32 cellular contexts compared by ENCODE assay signal in the genomic region with DNA sequence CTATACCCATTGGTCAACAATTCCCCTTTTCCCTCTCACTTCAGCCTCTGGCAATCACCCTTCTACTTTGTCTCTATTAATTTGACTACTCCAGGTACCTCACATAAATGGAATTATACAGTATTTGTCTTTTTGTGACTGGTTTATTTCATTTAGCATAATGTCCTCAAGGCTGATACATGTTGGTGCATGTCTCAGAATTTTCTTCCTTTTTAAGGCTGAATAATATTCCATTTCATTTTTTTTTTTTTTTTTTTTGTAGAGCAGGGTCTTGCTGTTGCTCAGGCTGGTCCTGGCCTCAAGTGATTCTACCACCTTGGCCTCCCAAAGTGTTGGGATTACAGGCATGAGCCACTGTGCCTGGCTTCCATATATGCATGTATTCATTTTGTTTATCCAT. TPM values are rescaled to one million over a fixed set of nuclear protein-coding genes. Genes with fewer than 3 reads are reported as not detected.
DNase-seq lines count a peak whose midpoint lies in the region; ATAC-seq, FAIRE-seq and TF ChIP-seq lines count a peak whose summit lies in the region.
"Had no signal": no experiment of that assay in that cellular context is flagged by ENCODE, and none has a peak within 500 bp of the region (broad histone marks: within the 10 kb centered on the region; RNA-seq: fewer than 3 reads in every experiment).

No MANE protein-coding gene starts in this region.

- H3K4me3 Mint-ChIP-seq in neural crest cell: peak overlapping the region; percentile 70
- H3K4me3 Mint-ChIP-seq: activated naive CD4-positive, alpha-beta T cell treated with anti-CD3 and anti-CD28 coated beads for 36 hours; natural killer cell had no signal

- H3K4me1 ChIP-seq in BLaER1: peaks cover 40% of the 10 kb centered on the region
- peaks cover 21% of the 10 kb centered on the region for H3K4me1 ChIP-seq in GM23248 (ENCODE audit: insufficient read depth)
- H3K4me1 ChIP-seq in K562 (replicated peaks in 1 of 2; ENCODE audit: control insufficient read depth in 2 of 2, insufficient read depth in 2 of 2, low read length in 2 of 2): peaks cover 15 to 17% of the 10 kb centered on the region in 2 experiments

- H3K79me2 ChIP-seq in GM23248 (ENCODE audit: insufficient read depth) (peaks cover 31% of the 10 kb centered on the region), K562 (ENCODE audit: control insufficient read depth, insufficient read depth, low read length) (peaks cover 21% of the 10 kb centered on the region)

- peaks cover 12% of the 10 kb centered on the region for H3F3A ChIP-seq in GM23248 (ENCODE audit: insufficient read depth)

- H3K9me3 ChIP-seq in BLaER1: no peaks in the 10 kb centered on the region
- H3K9me3 ChIP-seq in GM23248 (ENCODE audit: low read depth): no peaks in the 10 kb centered on the region
- H3K9me3 ChIP-seq in K562 (replicated peaks; ENCODE audit: control insufficient read depth, insufficient read depth, low read depth, low read length): no peaks in the 10 kb centered on the region
- H3K9me3 ChIP-seq: adrenal gland, body of pancreas, thoracic aorta, uterus had no signal

- H3K27me3 Mint-ChIP-seq in neural crest cell (ENCODE audit: low read depth): no peaks in the 10 kb centered on the region
- H3K27me3 Mint-ChIP-seq: stimulated activated naive CD8-positive, alpha-beta T cell treated with anti-CD3 and anti-CD28 coated beads, Interleukin-15, amount 100 ng/mL, for 72 hours had no signal

- POLR2A ChIA-PET in K562 (lab: Yijun Ruan, JAX): interaction anchor here (1.0 kb wide), 1 partner anchor 8 kb away, joined by 3 read pairs; no protein-coding TSS in a partner anchor

- H3K27ac ChIP-seq in BLaER1 (no peak overlapping the region), GM23248 (no peak overlapping the region), K562 (ENCODE audit: extremely low read depth, low read depth, low read length) (no peak overlapping the region)
- H3K27ac ChIP-seq: adrenal gland, body of pancreas, parathyroid adenoma, thoracic aorta had no signal

- BruUV-seq in K562 (replicated peaks; lab: Mats Ljungman, UMichigan): no TSS peak

- CTCF ChIA-PET in K562 (lab: Yijun Ruan, JAX; ENCODE audit: low intra/inter-chr PET ratio): no interaction called here

- peaks cover 44% of the 10 kb centered on the region for H3K4me1 Mint-ChIP-seq in neural crest cell

- no peak overlapping the region for H3K27ac Mint-ChIP-seq in neural crest cell (ENCODE audit: unreplicated experiment)
- H3K27ac Mint-ChIP-seq: activated naive CD4-positive, alpha-beta T cell treated with anti-CD3 and anti-CD28 coated beads for 36 hours; stimulated activated naive CD8-positive, alpha-beta T cell treated with anti-CD3 and anti-CD28 coated beads, Interleukin-15, amount 100 ng/mL, for 72 hours had no signal

- no peak for TF ChIP-seq RAD21 in K562 (CRISPR knock-in tag; conservative IDR thresholded peaks at IDR 0.05 in 1 of 2, IDR thresholded peaks at IDR 0.05 in 1 of 2)

- H3K9me2 ChIP-seq in GM23248 (ENCODE audit: insufficient read depth): no peaks in the 10 kb centered on the region

- TF ChIP-seq CTCF in K562 (IDR thresholded peaks at IDR 0.05 in 2 of 3, conservative IDR thresholded peaks at IDR 0.05 in 1 of 3; ENCODE audit: insufficient read depth in 2 of 3, low read depth in 1 of 3, low read length in 3 of 3): no peak
- no peak for TF ChIP-seq CTCF in neural crest cell (conservative IDR thresholded peaks at IDR 0.05)

- TF ChIP-seq EP300 in K562 (IDR thresholded peaks at IDR 0.05; ENCODE audit: low read length): no peak

- TF ChIP-seq POLR2A in K562 (conservative IDR thresholded peaks at IDR 0.05): no peak

- H3K4me2 ChIP-seq in BLaER1 (peak overlapping the region; percentile 91), GM23248 (ENCODE audit: unreplicated experiment) (peak overlapping the region; percentile 100), K562 (ENCODE audit: insufficient read depth, low read length) (no peak overlapping the region)

- H4K20me1 ChIP-seq in BLaER1 (peaks cover 10% of the 10 kb centered on the region), GM23248 (ENCODE audit: insufficient read depth) (no peaks in the 10 kb centered on the region), K562 (replicated peaks; ENCODE audit: control insufficient read depth, insufficient read depth, low read length) (no peaks in the 10 kb centered on the region)

- H3K36me3 Mint-ChIP-seq in neural crest cell (ENCODE audit: low read depth): no peaks in the 10 kb centered on the region
- H3K36me3 Mint-ChIP-seq: natural killer cell had no signal

- H3K27me3 ChIP-seq in BLaER1: no peaks in the 10 kb centered on the region
- H3K27me3 ChIP-seq in GM23248 (replicated peaks; ENCODE audit: insufficient read depth): no peaks in the 10 kb centered on the region
- H3K27me3 ChIP-seq in K562 (ENCODE audit: control insufficient read depth in 2 of 2, insufficient read depth in 2 of 2, low read length in 2 of 2): no peaks in the 10 kb centered on the region
- H3K27me3 ChIP-seq: adrenal gland, body of pancreas, dorsolateral prefrontal cortex, uterus had no signal

- no peak for ATAC-seq in K562
- ATAC-seq in stimulated activated naive CD8-positive, alpha-beta T cell treated with anti-CD3 and anti-CD28 coated beads, Interleukin-15, Interleukin-2, amounts not matched to agents 100 U/mL and 50 U/mL, for 24 hours: no peak
- ATAC-seq: body of pancreas; left cardiac atrium; natural killer cell; Right ventricle myocardium inferior; stimulated activated naive CD8-positive, alpha-beta T cell treated with anti-CD3 and anti-CD28 coated beads, Interleukin-15, amount 100 ng/mL, for 72 hours had no signal

- DNase-seq in GM23248 (no peak), K562 (ENCODE audit: extremely low read depth in 1 of 4, low spot score in 3 of 4) (no peak), neural crest cell (ENCODE audit: low read depth, low spot score) (no peak), NCI-H1105 treated with DMSO at 0.1 percent for 48 hours (lab: John Stamatoyannopoulos, UW) (no peak), NCI-H345 (lab: John Stamatoyannopoulos, UW) (no peak)
- DNase-seq in stimulated activated naive CD8-positive, alpha-beta T cell treated with anti-CD3 and anti-CD28 coated beads, Interleukin-15, Interleukin-2, amounts not matched to agents 100 U/mL and 50 U/mL, for 24 hours: no peak
- DNase-seq: ACHN; activated CD4-positive, alpha-beta T cell treated with anti-CD3 and anti-CD28 coated beads, Interleukin-2, amount 50 U/mL, for 48 hours; activated CD4-positive, CD25-positive, alpha-beta regulatory T cell treated with anti-CD3 and anti-CD28 coated beads, Interleukin-2, amount 50 U/mL, for 72 hours; activated CD8-positive, alpha-beta memory T cell treated with anti-CD3 and anti-CD28 coated beads, Interleukin-2, amount 50 U/mL, for 4 hours; activated naive CD4-positive, alpha-beta T cell treated with anti-CD3 and anti-CD28 coated beads for 36 hours; adrenal gland; body of pancreas; DMS153; dorsolateral prefrontal cortex; foreskin melanocyte; GDM1; KG1; left cardiac atrium; MM.1S; natural killer cell; NCI-H2029; NCI-H526; stimulated activated CD4-positive, alpha-beta T cell treated with anti-CD3 and anti-CD28 coated beads, Interleukin-2, amount 100 ng/mL, for 24 hours; stimulated activated naive CD8-positive, alpha-beta T cell treated with anti-CD3 and anti-CD28 coated beads, Interleukin-15, amount 100 ng/mL, for 72 hours; uterus had no signal

- H3K4me3 ChIP-seq in BLaER1 (no peak overlapping the region; the same call in 1 of the 2 replicates), GM23248 (no peak overlapping the region), K562 (no peak overlapping the region)
- H3K4me3 ChIP-seq: adrenal gland, body of pancreas, lung, thoracic aorta had no signal

- H3K36me3 ChIP-seq in BLaER1: peaks cover 12% of the 10 kb centered on the region; the same call in 1 of the 2 replicates
- no peaks in the 10 kb centered on the region for H3K36me3 ChIP-seq in GM23248 (ENCODE audit: low read depth)
- no peaks in the 10 kb centered on the region for H3K36me3 ChIP-seq in K562 (ENCODE audit: control insufficient read depth, insufficient read depth, low read length)
- H3K36me3 ChIP-seq: adrenal gland, thoracic aorta, uterus had no signal

- H3K9me3 Mint-ChIP-seq in neural crest cell: no peaks in the 10 kb centered on the region
- H3K9me3 Mint-ChIP-seq: activated naive CD4-positive, alpha-beta T cell treated with anti-CD3 and anti-CD28 coated beads for 36 hours; natural killer cell; stimulated activated naive CD8-positive, alpha-beta T cell treated with anti-CD3 and anti-CD28 coated beads, Interleukin-15, amount 100 ng/mL, for 72 hours had no signal

- in situ Hi-C loops in GM23248 (cut with MboI) (no loop called here), K562 (cut with MboI) (no loop called here)

- FAIRE-seq in K562 (lab: Jason Lieb, UNC): no peak
- FAIRE-seq: HTR-8/SVneo had no signal

- H3K9me1 ChIP-seq in K562 (ENCODE audit: control insufficient read depth, insufficient read depth, low read length): no peaks in the 10 kb centered on the region

- no peak overlapping the region for H3K9ac ChIP-seq in BLaER1
- no peak overlapping the region for H3K9ac ChIP-seq in GM23248
- H3K9ac ChIP-seq in K562 (ENCODE audit: insufficient read depth in 1 of 2, low read depth in 2 of 2, low read length in 2 of 2): no peak overlapping the region
- H3K9ac ChIP-seq: parathyroid adenoma had no signal

- H2AFZ ChIP-seq in GM23248: no peak overlapping the region
- H2AFZ ChIP-seq in K562 (ENCODE audit: low read depth, low read length): no peak overlapping the region; the same call in 1 of the 2 replicates
- H2AFZ ChIP-seq: parathyroid adenoma had no signal

- intact Hi-C loops in K562 (cut with micrococcal nuclease): loop anchor here (5.0 to 10.0 kb wide), 4 partner anchors 169 to 1528 kb away; partner anchors contain the start of genes CWC22 and RBM45

RNA-seq across cellular contexts. Expression of gene FKBP7, which starts 1.9 kb away (rescaled TPM):
- 18.6 and 28.4 TPM in 2 replicates for total RNA-seq in GM23248 (2014; rRNA removed; shearing (Covaris generic))
- polyA plus RNA-seq in GM23248 (2016; fragmentation: Nextera tagmentation; extraction: Ambion mirVana) (81.1 and 81.2 TPM in 2 replicates), K562 (2011; rRNA removed) (16.8 and 19.2 TPM in 2 replicates), K562 (2014; fragmentation: Illumina TruSeq; extraction: Trizol) (17.4 and 19.9 TPM in 2 replicates), K562 (2014; fragmentation: Nextera tagmentation; extraction: Ambion mirVana) (10 to 100 TPM; 19.3 to 23.2 TPM), K562 (2014; rRNA removed) (19.0 and 22.7 TPM in 2 replicates)
- total RNA-seq in K562 (2011; cell fraction: chromatin; rRNA removed; ENCODE audit: low replicate concordance): 6.4 and 7.4 TPM in 2 replicates
- total RNA-seq in K562 (2011; cell fraction: nucleolus; rRNA removed): 5.1 and 7.3 TPM in 2 replicates
- total RNA-seq in K562 (2011; cell fraction: nucleoplasm; rRNA removed): 8.4 and 9.8 TPM in 2 replicates
- total RNA-seq in K562 (2014; rRNA removed) (9.5 and 15.9 TPM in 2 replicates), K562 (2014; rRNA removed; fragmentation: Illumina TruSeq; extraction: Trizol) (12.6 and 13.5 TPM in 2 replicates), K562 (2015; rRNA removed; fragmentation: Illumina TruSeq; extraction: Trizol) (12.0 and 14.7 TPM in 2 replicates), K562 (2021) (6.1 and 7.0 TPM in 2 replicates), neural crest cell (25.2 and 28.3 TPM in 2 replicates)
- polyA plus RNA-seq in K562 (2011; cell fraction: cytosol; rRNA removed): 4.2 and 7.4 TPM in 2 replicates
- 5.3 and 9.0 TPM in 2 replicates for polyA plus RNA-seq in K562 (2011; cell fraction: nucleus; rRNA removed)
- 7.0 and 9.1 TPM in 2 replicates for polyA plus RNA-seq in K562 (2012)
- polyA minus RNA-seq in K562 (2011; rRNA and poly(A)+ RNA removed): 12.5 and 13.7 TPM in 2 replicates
- polyA minus RNA-seq in K562 (2011; cell fraction: cytosol; rRNA and poly(A)+ RNA removed): 4.0 and 4.6 TPM in 2 replicates
- 5.4 and 7.9 TPM in 2 replicates for polyA minus RNA-seq in K562 (2011; cell fraction: nucleus; rRNA and poly(A)+ RNA removed)

RNA-seq across cellular contexts. Expression of gene PLEKHA3, which starts 3.8 kb away (rescaled TPM):
- 5.6 and 9.4 TPM in 2 replicates for total RNA-seq in GM23248 (2014; rRNA removed; shearing (Covaris generic))
- polyA plus RNA-seq in GM23248 (2016; fragmentation: Nextera tagmentation; extraction: Ambion mirVana) (17.7 and 17.9 TPM in 2 replicates), K562 (2011; rRNA removed) (14.9 and 21.8 TPM in 2 replicates), K562 (2014; fragmentation: Illumina TruSeq; extraction: Trizol) (6.8 and 8.8 TPM in 2 replicates), K562 (2014; fragmentation: Nextera tagmentation; extraction: Ambion mirVana) (1 to 10 TPM; 2.3 to 2.6 TPM), K562 (2014; rRNA removed) (9.7 and 12.0 TPM in 2 replicates)
- 7.1 and 8.8 TPM in 2 replicates for total RNA-seq in K562 (2011; cell fraction: chromatin; rRNA removed; ENCODE audit: low replicate concordance)
- 2.8 and 2.9 TPM in 2 replicates for total RNA-seq in K562 (2011; cell fraction: nucleolus; rRNA removed)
- total RNA-seq in K562 (2011; cell fraction: nucleoplasm; rRNA removed): 6.7 and 16.4 TPM in 2 replicates
- total RNA-seq in K562 (2014; rRNA removed) (6.4 and 6.9 TPM in 2 replicates), K562 (2014; rRNA removed; fragmentation: Illumina TruSeq; extraction: Trizol) (11.7 and 18.5 TPM in 2 replicates), K562 (2015; rRNA removed; fragmentation: Illumina TruSeq; extraction: Trizol) (8.4 and 10.5 TPM in 2 replicates), K562 (2021) (19.6 and 23.4 TPM in 2 replicates), neural crest cell (22.0 and 23.2 TPM in 2 replicates)
- 1.6 and 2.8 TPM in 2 replicates for polyA plus RNA-seq in K562 (2011; cell fraction: cytosol; rRNA removed)
- polyA plus RNA-seq in K562 (2011; cell fraction: nucleus; rRNA removed): 3.7 and 7.0 TPM in 2 replicates
- 6.8 and 7.4 TPM in 2 replicates for polyA plus RNA-seq in K562 (2012)
- polyA minus RNA-seq in K562 (2011; rRNA and poly(A)+ RNA removed): 15.1 and 15.8 TPM in 2 replicates
- polyA minus RNA-seq in K562 (2011; cell fraction: cytosol; rRNA and poly(A)+ RNA removed): 5.8 and 11.0 TPM in 2 replicates
- 5.9 and 7.7 TPM in 2 replicates for polyA minus RNA-seq in K562 (2011; cell fraction: nucleus; rRNA and poly(A)+ RNA removed)

RNA-seq across cellular contexts. Expression of gene PJVK, which starts 25.3 kb away (rescaled TPM):
- total RNA-seq in GM23248 (2014; rRNA removed; shearing (Covaris generic)): 0.97 and 1.9 TPM in 2 replicates
- polyA plus RNA-seq in GM23248 (2016; fragmentation: Nextera tagmentation; extraction: Ambion mirVana): 1.3 and 1.6 TPM in 2 replicates
- 1.5 and 4.6 TPM in 2 replicates for total RNA-seq in K562 (2011; cell fraction: chromatin; rRNA removed; ENCODE audit: low replicate concordance)
- 1.5 and 1.8 TPM in 2 replicates for total RNA-seq in K562 (2011; cell fraction: nucleolus; rRNA removed)
- total RNA-seq in K562 (2011; cell fraction: nucleoplasm; rRNA removed): 2.9 and 4.0 TPM in 2 replicates
- 0.41 and 0.95 TPM in 2 replicates for total RNA-seq in K562 (2014; rRNA removed)
- 0.41 and 0.73 TPM in 2 replicates for total RNA-seq in K562 (2014; rRNA removed; fragmentation: Illumina TruSeq; extraction: Trizol)
- total RNA-seq in K562 (2015; rRNA removed; fragmentation: Illumina TruSeq; extraction: Trizol): 0.45 and 0.58 TPM in 2 replicates
- total RNA-seq in K562 (2021): 0.78 and 0.87 TPM in 2 replicates
- polyA plus RNA-seq in K562 (2011; rRNA removed): 1.5 and 2.6 TPM in 2 replicates
- polyA plus RNA-seq in K562 (2011; cell fraction: cytosol; rRNA removed): 0.15 and 0.75 TPM in 2 replicates
- 2.2 and 4.2 TPM in 2 replicates for polyA plus RNA-seq in K562 (2011; cell fraction: nucleus; rRNA removed)
- 0.70 and 0.96 TPM in 2 replicates for polyA plus RNA-seq in K562 (2012)
- 0.43 and 0.71 TPM in 2 replicates for polyA plus RNA-seq in K562 (2014; fragmentation: Illumina TruSeq; extraction: Trizol)
- under 1 TPM; 0.11 to 0.24 TPM for polyA plus RNA-seq in K562 (2014; fragmentation: Nextera tagmentation; extraction: Ambion mirVana)
- 1.2 and 2.1 TPM in 2 replicates for polyA plus RNA-seq in K562 (2014; rRNA removed)
- polyA minus RNA-seq in K562 (2011; rRNA and poly(A)+ RNA removed): 1.0 and 1.3 TPM in 2 replicates
- polyA minus RNA-seq in K562 (2011; cell fraction: cytosol; rRNA and poly(A)+ RNA removed): 0.91 TPM in 1 of 2 replicates, not detected in the other
- polyA minus RNA-seq in K562 (2011; cell fraction: nucleus; rRNA and poly(A)+ RNA removed): 1.1 and 2.4 TPM in 2 replicates
- 5.8 and 6.2 TPM in 2 replicates for total RNA-seq in neural crest cell

RNA-seq across cellular contexts. Expression of gene PRKRA, which starts 25.5 kb away (rescaled TPM):
- total RNA-seq in GM23248 (2014; rRNA removed; shearing (Covaris generic)): 48.8 and 50.0 TPM in 2 replicates
- polyA plus RNA-seq in GM23248 (2016; fragmentation: Nextera tagmentation; extraction: Ambion mirVana): 64.3 and 64.7 TPM in 2 replicates
- 68.4 and 99.5 TPM in 2 replicates for total RNA-seq in K562 (2011; cell fraction: chromatin; rRNA removed; ENCODE audit: low replicate concordance)
- total RNA-seq in K562 (2011; cell fraction: nucleolus; rRNA removed): 60.4 and 62.4 TPM in 2 replicates
- total RNA-seq in K562 (2011; cell fraction: nucleoplasm; rRNA removed): 79.3 and 112 TPM in 2 replicates
- 78.1 and 103 TPM in 2 replicates for total RNA-seq in K562 (2014; rRNA removed)
- 57.2 and 63.0 TPM in 2 replicates for total RNA-seq in K562 (2014; rRNA removed; fragmentation: Illumina TruSeq; extraction: Trizol)
- total RNA-seq in K562 (2015; rRNA removed; fragmentation: Illumina TruSeq; extraction: Trizol): 54.8 and 62.9 TPM in 2 replicates
- total RNA-seq in K562 (2021): 50.4 and 53.9 TPM in 2 replicates
- polyA plus RNA-seq in K562 (2011; rRNA removed): 63.9 and 70.6 TPM in 2 replicates
- polyA plus RNA-seq in K562 (2011; cell fraction: cytosol; rRNA removed): 34.5 and 34.8 TPM in 2 replicates
- polyA plus RNA-seq in K562 (2011; cell fraction: nucleus; rRNA removed): 57.3 and 58.6 TPM in 2 replicates
- 42.2 and 48.1 TPM in 2 replicates for polyA plus RNA-seq in K562 (2012)
- polyA plus RNA-seq in K562 (2014; fragmentation: Illumina TruSeq; extraction: Trizol): 43.0 and 52.3 TPM in 2 replicates
- polyA plus RNA-seq in K562 (2014; fragmentation: Nextera tagmentation; extraction: Ambion mirVana): 10 to 100 TPM; 14.1 to 20.4 TPM
- 46.0 and 46.1 TPM in 2 replicates for polyA plus RNA-seq in K562 (2014; rRNA removed)
- polyA minus RNA-seq in K562 (2011; rRNA and poly(A)+ RNA removed): 61.3 and 77.9 TPM in 2 replicates
- 32.4 and 41.6 TPM in 2 replicates for polyA minus RNA-seq in K562 (2011; cell fraction: cytosol; rRNA and poly(A)+ RNA removed)
- 74.0 and 107 TPM in 2 replicates for polyA minus RNA-seq in K562 (2011; cell fraction: nucleus; rRNA and poly(A)+ RNA removed)
- 91.9 and 96.3 TPM in 2 replicates for total RNA-seq in neural crest cell
